Comparison of ENCODE assay signal across 1 cellular context in the genomic region with DNA sequence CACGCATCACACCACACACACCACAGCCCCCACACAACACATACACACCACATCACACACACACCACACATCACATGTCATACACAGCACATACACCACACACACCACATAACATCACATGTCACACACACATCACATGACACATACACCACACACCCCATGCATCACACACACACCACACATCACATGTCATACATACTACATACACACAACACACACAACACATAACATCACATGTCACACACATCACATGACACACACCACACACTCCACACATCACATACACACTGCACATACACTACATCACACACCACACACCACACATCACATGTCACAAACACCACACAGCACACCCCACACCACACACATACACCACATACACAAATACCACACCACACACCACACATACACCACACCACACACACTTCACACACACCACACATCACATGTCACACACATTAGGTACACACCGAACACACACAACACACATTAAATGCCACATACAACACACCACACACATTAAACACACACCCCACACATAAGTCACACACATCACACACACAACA.
TF ChIP-seq lines count a peak whose summit lies in the region.

No MANE protein-coding gene starts in this region.

TF ChIP-seq in HepG2, 621 proteins besides CTCF, POLR2A, EP300 and RAD21:
- TF ChIP-seq, protein P1, sequence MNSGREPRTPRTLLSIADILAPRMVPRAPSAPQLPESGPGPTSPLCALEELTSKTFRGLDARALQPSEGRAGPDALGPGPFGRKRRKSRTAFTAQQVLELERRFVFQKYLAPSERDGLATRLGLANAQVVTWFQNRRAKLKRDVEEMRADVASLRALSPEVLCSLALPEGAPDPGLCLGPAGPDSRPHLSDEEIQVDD (CRISPR knock-in tag; IDR thresholded peaks at IDR 0.05; ENCODE audit: borderline replicate concordance), result 0 out of 2 replicates have a peak, but pooled peaks have one; percentile 58
- TF ChIP-seq CHD4 (IDR thresholded peaks at IDR 0.05; ENCODE audit: borderline replicate concordance, low read length), result 0 out of 2 replicates have a peak, but pooled peaks have one; percentile 11
- TF ChIP-seq, protein P2, sequence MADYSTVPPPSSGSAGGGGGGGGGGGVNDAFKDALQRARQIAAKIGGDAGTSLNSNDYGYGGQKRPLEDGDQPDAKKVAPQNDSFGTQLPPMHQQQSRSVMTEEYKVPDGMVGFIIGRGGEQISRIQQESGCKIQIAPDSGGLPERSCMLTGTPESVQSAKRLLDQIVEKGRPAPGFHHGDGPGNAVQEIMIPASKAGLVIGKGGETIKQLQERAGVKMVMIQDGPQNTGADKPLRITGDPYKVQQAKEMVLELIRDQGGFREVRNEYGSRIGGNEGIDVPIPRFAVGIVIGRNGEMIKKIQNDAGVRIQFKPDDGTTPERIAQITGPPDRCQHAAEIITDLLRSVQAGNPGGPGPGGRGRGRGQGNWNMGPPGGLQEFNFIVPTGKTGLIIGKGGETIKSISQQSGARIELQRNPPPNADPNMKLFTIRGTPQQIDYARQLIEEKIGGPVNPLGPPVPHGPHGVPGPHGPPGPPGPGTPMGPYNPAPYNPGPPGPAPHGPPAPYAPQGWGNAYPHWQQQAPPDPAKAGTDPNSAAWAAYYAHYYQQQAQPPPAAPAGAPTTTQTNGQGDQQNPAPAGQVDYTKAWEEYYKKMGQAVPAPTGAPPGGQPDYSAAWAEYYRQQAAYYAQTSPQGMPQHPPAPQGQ (CRISPR knock-in tag; IDR thresholded peaks at IDR 0.05; ENCODE audit: borderline replicate concordance), result no peak
- TF ChIP-seq ZNF773 (CRISPR knock-in tag; IDR thresholded peaks at IDR 0.05; ENCODE audit: borderline replicate concordance), result no peak
- no peak for TF ChIP-seq ATF6 (CRISPR knock-in tag; conservative IDR thresholded peaks at IDR 0.05)
- peak; percentile 27; the same call in 1 of the 2 replicates for TF ChIP-seq JUNB (CRISPR knock-in tag; IDR thresholded peaks at IDR 0.05; ENCODE audit: borderline replicate concordance)
- no peak for TF ChIP-seq ASH2L (IDR thresholded peaks at IDR 0.05; ENCODE audit: insufficient read length, low read depth, low read length)
- TF ChIP-seq, protein P3, sequence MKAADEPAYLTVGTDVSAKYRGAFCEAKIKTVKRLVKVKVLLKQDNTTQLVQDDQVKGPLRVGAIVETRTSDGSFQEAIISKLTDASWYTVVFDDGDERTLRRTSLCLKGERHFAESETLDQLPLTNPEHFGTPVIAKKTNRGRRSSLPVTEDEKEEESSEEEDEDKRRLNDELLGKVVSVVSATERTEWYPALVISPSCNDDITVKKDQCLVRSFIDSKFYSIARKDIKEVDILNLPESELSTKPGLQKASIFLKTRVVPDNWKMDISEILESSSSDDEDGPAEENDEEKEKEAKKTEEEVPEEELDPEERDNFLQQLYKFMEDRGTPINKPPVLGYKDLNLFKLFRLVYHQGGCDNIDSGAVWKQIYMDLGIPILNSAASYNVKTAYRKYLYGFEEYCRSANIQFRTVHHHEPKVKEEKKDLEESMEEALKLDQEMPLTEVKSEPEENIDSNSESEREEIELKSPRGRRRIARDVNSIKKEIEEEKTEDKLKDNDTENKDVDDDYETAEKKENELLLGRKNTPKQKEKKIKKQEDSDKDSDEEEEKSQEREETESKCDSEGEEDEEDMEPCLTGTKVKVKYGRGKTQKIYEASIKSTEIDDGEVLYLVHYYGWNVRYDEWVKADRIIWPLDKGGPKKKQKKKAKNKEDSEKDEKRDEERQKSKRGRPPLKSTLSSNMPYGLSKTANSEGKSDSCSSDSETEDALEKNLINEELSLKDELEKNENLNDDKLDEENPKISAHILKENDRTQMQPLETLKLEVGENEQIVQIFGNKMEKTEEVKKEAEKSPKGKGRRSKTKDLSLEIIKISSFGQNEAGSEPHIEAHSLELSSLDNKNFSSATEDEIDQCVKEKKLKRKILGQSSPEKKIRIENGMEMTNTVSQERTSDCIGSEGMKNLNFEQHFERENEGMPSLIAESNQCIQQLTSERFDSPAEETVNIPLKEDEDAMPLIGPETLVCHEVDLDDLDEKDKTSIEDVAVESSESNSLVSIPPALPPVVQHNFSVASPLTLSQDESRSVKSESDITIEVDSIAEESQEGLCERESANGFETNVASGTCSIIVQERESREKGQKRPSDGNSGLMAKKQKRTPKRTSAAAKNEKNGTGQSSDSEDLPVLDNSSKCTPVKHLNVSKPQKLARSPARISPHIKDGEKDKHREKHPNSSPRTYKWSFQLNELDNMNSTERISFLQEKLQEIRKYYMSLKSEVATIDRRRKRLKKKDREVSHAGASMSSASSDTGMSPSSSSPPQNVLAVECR (CRISPR knock-in tag; IDR thresholded peaks at IDR 0.05; ENCODE audit: borderline replicate concordance), result no peak
- TF ChIP-seq, protein P4, sequence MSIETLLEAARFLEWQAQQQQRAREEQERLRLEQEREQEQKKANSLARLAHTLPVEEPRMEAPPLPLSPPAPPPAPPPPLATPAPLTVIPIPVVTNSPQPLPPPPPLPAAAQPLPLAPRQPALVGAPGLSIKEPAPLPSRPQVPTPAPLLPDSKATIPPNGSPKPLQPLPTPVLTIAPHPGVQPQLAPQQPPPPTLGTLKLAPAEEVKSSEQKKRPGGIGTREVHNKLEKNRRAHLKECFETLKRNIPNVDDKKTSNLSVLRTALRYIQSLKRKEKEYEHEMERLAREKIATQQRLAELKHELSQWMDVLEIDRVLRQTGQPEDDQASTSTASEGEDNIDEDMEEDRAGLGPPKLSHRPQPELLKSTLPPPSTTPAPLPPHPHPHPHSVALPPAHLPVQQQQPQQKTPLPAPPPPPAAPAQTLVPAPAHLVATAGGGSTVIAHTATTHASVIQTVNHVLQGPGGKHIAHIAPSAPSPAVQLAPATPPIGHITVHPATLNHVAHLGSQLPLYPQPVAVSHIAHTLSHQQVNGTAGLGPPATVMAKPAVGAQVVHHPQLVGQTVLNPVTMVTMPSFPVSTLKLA (IDR thresholded peaks at IDR 0.05), result peak; percentile 74
- peak; percentile 31; the same call in 1 of the 2 replicates for TF ChIP-seq LCORL (IDR thresholded peaks at IDR 0.05)
- no peak for TF ChIP-seq LCORL (CRISPR knock-in tag; IDR thresholded peaks at IDR 0.05)
- peak; percentile 54; the same call in 1 of the 2 replicates for TF ChIP-seq RAD51 (IDR thresholded peaks at IDR 0.05; ENCODE audit: borderline replicate concordance)
- TF ChIP-seq REXO4 (CRISPR knock-in tag; IDR thresholded peaks at IDR 0.05; ENCODE audit: borderline replicate concordance), result no peak
- no peak for TF ChIP-seq ZNF460 (CRISPR knock-in tag; IDR thresholded peaks at IDR 0.05; ENCODE audit: borderline replicate concordance)
- peak; percentile 63; the same call in 1 of the 2 replicates for TF ChIP-seq CREB1 (IDR thresholded peaks at IDR 0.05)
- no peak for TF ChIP-seq CREB1 (CRISPR knock-in tag; IDR thresholded peaks at IDR 0.05)
- TF ChIP-seq, protein P5, sequence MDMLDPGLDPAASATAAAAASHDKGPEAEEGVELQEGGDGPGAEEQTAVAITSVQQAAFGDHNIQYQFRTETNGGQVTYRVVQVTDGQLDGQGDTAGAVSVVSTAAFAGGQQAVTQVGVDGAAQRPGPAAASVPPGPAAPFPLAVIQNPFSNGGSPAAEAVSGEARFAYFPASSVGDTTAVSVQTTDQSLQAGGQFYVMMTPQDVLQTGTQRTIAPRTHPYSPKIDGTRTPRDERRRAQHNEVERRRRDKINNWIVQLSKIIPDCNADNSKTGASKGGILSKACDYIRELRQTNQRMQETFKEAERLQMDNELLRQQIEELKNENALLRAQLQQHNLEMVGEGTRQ (IDR thresholded peaks at IDR 0.05; ENCODE audit: low read depth, low read length), result peak; percentile 62
- TF ChIP-seq, protein P5 (CRISPR knock-in tag; IDR thresholded peaks at IDR 0.05; ENCODE audit: borderline replicate concordance), result no peak
- TF ChIP-seq ZNF567 (CRISPR knock-in tag; IDR thresholded peaks at IDR 0.05; ENCODE audit: borderline replicate concordance), result no peak
- TF ChIP-seq ZNF207 (IDR thresholded peaks at IDR 0.05; ENCODE audit: borderline replicate concordance), result peak; percentile 66; the same call in 1 of the 2 replicates
- 0 out of 2 replicates have a peak, but pooled peaks have one; percentile 2 for TF ChIP-seq IKZF1 (IDR thresholded peaks at IDR 0.05)
- TF ChIP-seq, protein P6, sequence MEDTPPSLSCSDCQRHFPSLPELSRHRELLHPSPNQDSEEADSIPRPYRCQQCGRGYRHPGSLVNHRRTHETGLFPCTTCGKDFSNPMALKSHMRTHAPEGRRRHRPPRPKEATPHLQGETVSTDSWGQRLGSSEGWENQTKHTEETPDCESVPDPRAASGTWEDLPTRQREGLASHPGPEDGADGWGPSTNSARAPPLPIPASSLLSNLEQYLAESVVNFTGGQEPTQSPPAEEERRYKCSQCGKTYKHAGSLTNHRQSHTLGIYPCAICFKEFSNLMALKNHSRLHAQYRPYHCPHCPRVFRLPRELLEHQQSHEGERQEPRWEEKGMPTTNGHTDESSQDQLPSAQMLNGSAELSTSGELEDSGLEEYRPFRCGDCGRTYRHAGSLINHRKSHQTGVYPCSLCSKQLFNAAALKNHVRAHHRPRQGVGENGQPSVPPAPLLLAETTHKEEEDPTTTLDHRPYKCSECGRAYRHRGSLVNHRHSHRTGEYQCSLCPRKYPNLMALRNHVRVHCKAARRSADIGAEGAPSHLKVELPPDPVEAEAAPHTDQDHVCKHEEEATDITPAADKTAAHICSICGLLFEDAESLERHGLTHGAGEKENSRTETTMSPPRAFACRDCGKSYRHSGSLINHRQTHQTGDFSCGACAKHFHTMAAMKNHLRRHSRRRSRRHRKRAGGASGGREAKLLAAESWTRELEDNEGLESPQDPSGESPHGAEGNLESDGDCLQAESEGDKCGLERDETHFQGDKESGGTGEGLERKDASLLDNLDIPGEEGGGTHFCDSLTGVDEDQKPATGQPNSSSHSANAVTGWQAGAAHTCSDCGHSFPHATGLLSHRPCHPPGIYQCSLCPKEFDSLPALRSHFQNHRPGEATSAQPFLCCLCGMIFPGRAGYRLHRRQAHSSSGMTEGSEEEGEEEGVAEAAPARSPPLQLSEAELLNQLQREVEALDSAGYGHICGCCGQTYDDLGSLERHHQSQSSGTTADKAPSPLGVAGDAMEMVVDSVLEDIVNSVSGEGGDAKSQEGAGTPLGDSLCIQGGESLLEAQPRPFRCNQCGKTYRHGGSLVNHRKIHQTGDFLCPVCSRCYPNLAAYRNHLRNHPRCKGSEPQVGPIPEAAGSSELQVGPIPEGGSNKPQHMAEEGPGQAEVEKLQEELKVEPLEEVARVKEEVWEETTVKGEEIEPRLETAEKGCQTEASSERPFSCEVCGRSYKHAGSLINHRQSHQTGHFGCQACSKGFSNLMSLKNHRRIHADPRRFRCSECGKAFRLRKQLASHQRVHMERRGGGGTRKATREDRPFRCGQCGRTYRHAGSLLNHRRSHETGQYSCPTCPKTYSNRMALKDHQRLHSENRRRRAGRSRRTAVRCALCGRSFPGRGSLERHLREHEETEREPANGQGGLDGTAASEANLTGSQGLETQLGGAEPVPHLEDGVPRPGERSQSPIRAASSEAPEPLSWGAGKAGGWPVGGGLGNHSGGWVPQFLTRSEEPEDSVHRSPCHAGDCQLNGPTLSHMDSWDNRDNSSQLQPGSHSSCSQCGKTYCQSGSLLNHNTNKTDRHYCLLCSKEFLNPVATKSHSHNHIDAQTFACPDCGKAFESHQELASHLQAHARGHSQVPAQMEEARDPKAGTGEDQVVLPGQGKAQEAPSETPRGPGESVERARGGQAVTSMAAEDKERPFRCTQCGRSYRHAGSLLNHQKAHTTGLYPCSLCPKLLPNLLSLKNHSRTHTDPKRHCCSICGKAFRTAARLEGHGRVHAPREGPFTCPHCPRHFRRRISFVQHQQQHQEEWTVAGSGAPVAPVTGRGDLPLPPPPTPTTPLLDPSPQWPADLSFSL (CRISPR knock-in tag; IDR thresholded peaks at IDR 0.05), result peak; percentile 12
